In genomic region chr4:100895572-100896197, GRCh38 we compare ENCODE assay signal across 8 cellular contexts.
DNase-seq lines count a peak whose midpoint lies in the region; ATAC-seq and TF ChIP-seq lines count a peak whose summit lies in the region.

No MANE protein-coding gene starts in this region.

- no peaks in the 10 kb centered on the region for H3K4me1 ChIP-seq in SJSA1 (replicated peaks)
- H3K4me1 ChIP-seq in right lobe of liver = peaks cover 0 to 13% (median 2%) of the 10 kb centered on the region in 4 donors

- peaks cover 12% of the 10 kb centered on the region for H3K9me3 Mint-ChIP-seq in activated naive CD4-positive, alpha-beta T cell treated with anti-CD3 and anti-CD28 coated beads, Interleukin-2, amount 50 U/mL, for 24 hours
- no peaks in the 10 kb centered on the region for H3K9me3 Mint-ChIP-seq in nephron progenitor cell

- H3K27me3 ChIP-seq in SJSA1 (replicated peaks) (no peaks in the 10 kb centered on the region), right lobe of liver (no peaks in the 10 kb centered on the region)

- ATAC-seq in HG02943 (IDR thresholded peaks at IDR 0.05; ENCODE audit: low read depth, unreplicated experiment) = peak; percentile 92
- peak; percentile 62 to 75 (median 68) for ATAC-seq in right lobe of liver

- H3K27ac ChIP-seq in SJSA1 = no peak overlapping the region
- H3K27ac ChIP-seq in right lobe of liver = peak overlapping the region in 2 of 3 donors; percentile 6 to 27

- no peak for TF ChIP-seq CTCF in right lobe of liver (IDR thresholded peaks at IDR 0.05)
- TF ChIP-seq CTCF in nephron progenitor cell (IDR thresholded peaks at IDR 0.05) = no peak

- peak overlapping the region; percentile 83 for H3K4me3 Mint-ChIP-seq in activated naive CD4-positive, alpha-beta T cell treated with anti-CD3 and anti-CD28 coated beads, Interleukin-2, amount 50 U/mL, for 24 hours
- no peak overlapping the region for H3K4me3 Mint-ChIP-seq in nephron progenitor cell

- H3K4me1 Mint-ChIP-seq in activated naive CD4-positive, alpha-beta T cell treated with anti-CD3 and anti-CD28 coated beads, Interleukin-2, amount 50 U/mL, for 24 hours = peaks cover 18% of the 10 kb centered on the region
- H3K4me1 Mint-ChIP-seq in nephron progenitor cell = no peaks in the 10 kb centered on the region

- peak overlapping the region; percentile 60 for H3K27ac Mint-ChIP-seq in activated naive CD4-positive, alpha-beta T cell treated with anti-CD3 and anti-CD28 coated beads, Interleukin-2, amount 50 U/mL, for 24 hours
- no peak overlapping the region for H3K27ac Mint-ChIP-seq in nephron progenitor cell

- WGBS in right lobe of liver (ENCODE audit: insufficient coverage, low coverage, low lambda C conversion rate, missing lambda C conversion rate) = 6% methylated on average over 6 of the region's 8 CpGs

- TF ChIP-seq POLR2A in right lobe of liver (IDR thresholded peaks at IDR 0.05) = no peak

- H3K9me3 ChIP-seq in SJSA1 (replicated peaks) (no peaks in the 10 kb centered on the region), right lobe of liver (no peaks in the 10 kb centered on the region)

- H3K4me3 ChIP-seq in SJSA1 (peak overlapping the region; percentile 21), right lobe of liver (peak overlapping the region; percentile 5 to 44 (median 40))

- H3K27me3 Mint-ChIP-seq in activated naive CD4-positive, alpha-beta T cell treated with anti-CD3 and anti-CD28 coated beads, Interleukin-2, amount 50 U/mL, for 24 hours = peaks cover 6% of the 10 kb centered on the region
- no peaks in the 10 kb centered on the region for H3K27me3 Mint-ChIP-seq in nephron progenitor cell (ENCODE audit: low read depth, poor library complexity)

- peaks cover 2% of the 10 kb centered on the region for H3K36me3 Mint-ChIP-seq in activated naive CD4-positive, alpha-beta T cell treated with anti-CD3 and anti-CD28 coated beads, Interleukin-2, amount 50 U/mL, for 24 hours
- H3K36me3 Mint-ChIP-seq in nephron progenitor cell (ENCODE audit: low read depth) = no peaks in the 10 kb centered on the region

- H3K36me3 ChIP-seq in SJSA1 (no peaks in the 10 kb centered on the region), right lobe of liver (no peaks in the 10 kb centered on the region)

- intact Hi-C loops in right lobe of liver (cut with DNase I) = no loop called here

- no peak for DNase-seq in activated naive CD4-positive, alpha-beta T cell treated with Interleukin-2 at 50 U/mL for 16 hours
- peak in 1 of 2 experiments; percentile 13 for DNase-seq in SJSA1 (ENCODE audit: low read depth in 1 of 2, low spot score in 2 of 2)
- DNase-seq in right lobe of liver = no peak
- DNase-seq in nephron progenitor cell = no peak
- no peak for DNase-seq in activated CD4-positive, CD25-positive, alpha-beta regulatory T cell (lab: John Stamatoyannopoulos, UW)
- no peak for DNase-seq in NCI-H226
